ENCODE assay signal across 8 cellular contexts in genomic region chr17:81833921-81834830, GRCh38. TPM values are rescaled to one million over a fixed set of nuclear protein-coding genes. Genes with fewer than 3 reads are reported as not detected.
DNase-seq lines count a peak whose midpoint lies in the region; ATAC-seq and TF ChIP-seq lines count a peak whose summit lies in the region.

No MANE protein-coding gene starts in this region.

- CTCF ChIA-PET in activated CD8-positive, alpha-beta T cell treated with anti-CD3 and anti-CD28 coated beads for 36 hours (lab: Charles Lee), result interaction anchor here (1.0 to 1.2 kb wide), 2 partner anchors 36 to 100 kb away, joined by 3 read pairs; no protein-coding TSS in a partner anchor

- H3K4me1 Mint-ChIP-seq in activated CD8-positive, alpha-beta T cell treated with anti-CD3 and anti-CD28 coated beads for 36 hours (ENCODE audit: low read depth), result peaks cover 23% of the 10 kb centered on the region
- peaks cover 38% of the 10 kb centered on the region for H3K4me1 Mint-ChIP-seq in stimulated activated memory B cell treated with anti-CD40 and anti-IgM and Interleukin-4, amounts not matched to agents 10 μg/mL and 1 μg/mL and 100 μg/mL, for 72 hours

- no peaks in the 10 kb centered on the region for H3K9me3 Mint-ChIP-seq in activated CD8-positive, alpha-beta T cell treated with anti-CD3 and anti-CD28 coated beads for 36 hours
- no peaks in the 10 kb centered on the region for H3K9me3 Mint-ChIP-seq in stimulated activated memory B cell treated with anti-CD40 and anti-IgM and Interleukin-4, amounts not matched to agents 10 μg/mL and 1 μg/mL and 100 μg/mL, for 72 hours

- ATAC-seq in HG03097 (IDR thresholded peaks at IDR 0.05; ENCODE audit: low FRiP score, unreplicated experiment) (peak; percentile 1), left lobe of liver (no peak), HG02763 (IDR thresholded peaks at IDR 0.05; ENCODE audit: unreplicated experiment) (no peak)
- no peak for ATAC-seq in activated CD8-positive, alpha-beta T cell treated with anti-CD3 and anti-CD28 coated beads for 36 hours
- no peak for ATAC-seq in stimulated activated memory B cell treated with anti-CD40 and anti-IgM and Interleukin-4, amounts not matched to agents 10 μg/mL and 1 μg/mL and 100 μg/mL, for 72 hours

- H3K4me3 ChIP-seq in iPS-11a (ENCODE audit: low read depth, low read length), result peak overlapping the region; percentile 72

- peaks cover 3% of the 10 kb centered on the region for H3K36me3 Mint-ChIP-seq in activated CD8-positive, alpha-beta T cell treated with anti-CD3 and anti-CD28 coated beads for 36 hours (ENCODE audit: low read depth)
- no peaks in the 10 kb centered on the region for H3K36me3 Mint-ChIP-seq in stimulated activated memory B cell treated with anti-CD40 and anti-IgM and Interleukin-4, amounts not matched to agents 10 μg/mL and 1 μg/mL and 100 μg/mL, for 72 hours

- DNase-seq in activated CD8-positive, alpha-beta T cell treated with anti-CD3 and anti-CD28 coated beads for 36 hours, result no peak
- no peak for DNase-seq in left lobe of liver (ENCODE audit: low spot score)
- no peak for DNase-seq in NCI-H774 (lab: John Stamatoyannopoulos, UW)
- no peak for DNase-seq in NCI-H2029 treated with DMSO at 0.1 percent for 48 hours (lab: John Stamatoyannopoulos, UW)

- peak overlapping the region; percentile 88 for H3K4me3 Mint-ChIP-seq in activated CD8-positive, alpha-beta T cell treated with anti-CD3 and anti-CD28 coated beads for 36 hours
- peak overlapping the region; percentile 81 for H3K4me3 Mint-ChIP-seq in stimulated activated memory B cell treated with anti-CD40 and anti-IgM and Interleukin-4, amounts not matched to agents 10 μg/mL and 1 μg/mL and 100 μg/mL, for 72 hours

- TF ChIP-seq CTCF in activated CD8-positive, alpha-beta T cell treated with anti-CD3 and anti-CD28 coated beads for 36 hours (IDR thresholded peaks at IDR 0.05), result no peak

- H3K27me3 Mint-ChIP-seq in activated CD8-positive, alpha-beta T cell treated with anti-CD3 and anti-CD28 coated beads for 36 hours, result no peaks in the 10 kb centered on the region
- H3K27me3 Mint-ChIP-seq in stimulated activated memory B cell treated with anti-CD40 and anti-IgM and Interleukin-4, amounts not matched to agents 10 μg/mL and 1 μg/mL and 100 μg/mL, for 72 hours, result no peaks in the 10 kb centered on the region

- intact Hi-C loops in activated CD8-positive, alpha-beta T cell treated with anti-CD3 and anti-CD28 coated beads for 36 hours (cut with micrococcal nuclease), result no loop called here

- peak overlapping the region; percentile 91 for H3K27ac Mint-ChIP-seq in activated CD8-positive, alpha-beta T cell treated with anti-CD3 and anti-CD28 coated beads for 36 hours
- H3K27ac Mint-ChIP-seq in stimulated activated memory B cell treated with anti-CD40 and anti-IgM and Interleukin-4, amounts not matched to agents 10 μg/mL and 1 μg/mL and 100 μg/mL, for 72 hours, result peak overlapping the region; percentile 84

- POLR2A ChIA-PET in activated CD8-positive, alpha-beta T cell treated with anti-CD3 and anti-CD28 coated beads for 36 hours (lab: Charles Lee), result interaction anchor here (0.6 to 2.8 kb wide), 12 partner anchors 9 to 464 kb away, joined by 3 to 14 read pairs (median 5); partner anchors contain the start of genes ARHGDIA and MRPL12

RNA-seq across cellular contexts. Expression of gene PPP1R27, which starts 0.7 kb away (rescaled TPM):
- not detected for total RNA-seq in activated CD8-positive, alpha-beta T cell treated with anti-CD3 and anti-CD28 coated beads for 36 hours
- not detected for total RNA-seq in left lobe of liver

RNA-seq across cellular contexts. Expression of gene MCRIP1, which starts 1.1 kb away (rescaled TPM):
- total RNA-seq in activated CD8-positive, alpha-beta T cell treated with anti-CD3 and anti-CD28 coated beads for 36 hours, result 10 to 100 TPM; 55.1 to 56.5 TPM
- 17.9 TPM for total RNA-seq in left lobe of liver

RNA-seq across cellular contexts. Expression of gene P4HB, which starts 26.2 kb away (rescaled TPM):
- total RNA-seq in activated CD8-positive, alpha-beta T cell treated with anti-CD3 and anti-CD28 coated beads for 36 hours, result 100 to 1,000 TPM; 408 to 434 TPM
- total RNA-seq in left lobe of liver, result 1,392 TPM

RNA-seq across cellular contexts. Expression of gene GCGR, which starts 30.2 kb away (rescaled TPM):
- total RNA-seq in activated CD8-positive, alpha-beta T cell treated with anti-CD3 and anti-CD28 coated beads for 36 hours, result not detected
- 109 TPM for total RNA-seq in left lobe of liver

RNA-seq across cellular contexts. Expression of gene ARHGDIA, which starts 37.0 kb away (rescaled TPM):
- 100 to 1,000 TPM; 450 to 470 TPM for total RNA-seq in activated CD8-positive, alpha-beta T cell treated with anti-CD3 and anti-CD28 coated beads for 36 hours
- 109 TPM for total RNA-seq in left lobe of liver
